12 cellular contexts compared by ENCODE assay signal in the genomic region with DNA sequence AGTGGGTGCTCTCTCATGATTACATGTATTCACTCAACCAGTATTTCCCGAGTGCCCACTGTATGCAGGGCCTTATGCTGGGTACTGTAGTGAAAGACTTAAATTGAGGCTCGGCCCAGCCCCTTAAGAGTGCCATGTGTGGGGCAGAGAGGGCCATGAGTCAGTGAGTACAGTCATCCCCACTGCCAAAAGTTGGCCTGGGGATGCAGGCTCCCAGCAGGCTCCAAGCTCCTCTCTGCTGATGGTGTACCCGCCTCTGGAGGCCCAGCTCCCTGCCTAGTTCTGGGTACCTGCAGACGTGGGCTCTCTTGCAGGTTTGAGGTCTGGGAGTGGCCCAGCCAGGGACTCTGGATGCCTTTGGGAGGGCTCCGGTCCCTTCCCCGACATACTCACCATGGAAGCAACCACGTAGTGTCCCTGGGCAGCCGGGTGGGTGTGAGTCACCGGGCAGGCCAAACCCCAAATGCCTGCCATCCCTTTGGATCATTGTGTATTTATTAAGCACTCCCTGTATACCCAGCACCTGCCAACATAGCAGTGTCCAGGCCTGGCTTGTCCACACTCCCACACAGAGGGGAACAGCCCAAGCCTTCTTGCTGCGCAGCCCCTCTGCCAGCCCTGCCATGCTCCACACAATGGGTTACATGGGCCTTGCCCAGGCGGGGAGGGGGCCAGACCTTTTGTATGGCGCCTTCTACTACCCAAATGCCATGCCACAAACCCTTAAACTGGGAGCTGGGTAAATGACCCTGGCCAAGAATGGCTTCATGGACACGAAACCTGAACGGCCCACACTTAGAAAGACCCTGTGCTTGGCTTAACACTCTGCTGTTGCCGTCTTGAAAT.
A peak's percentile ranks its signal among the peaks of the same experiment; 100 is the strongest.
DNase-seq lines count a peak whose midpoint lies in the region; TF ChIP-seq lines count a peak whose summit lies in the region.
"Had no signal": no experiment of that assay in that cellular context is flagged by ENCODE, and none has a peak within 500 bp of the region (broad histone marks: within the 10 kb centered on the region; RNA-seq: fewer than 3 reads in every experiment).

No MANE protein-coding gene starts in this region.

- H3K27ac ChIP-seq in SJSA1, result no peak overlapping the region
- H3K27ac ChIP-seq in fibroblast of lung (ENCODE audit: insufficient read depth, low read length), result no peak overlapping the region
- no peak overlapping the region for H3K27ac ChIP-seq in WERI-Rb-1
- H3K27ac ChIP-seq: upper lobe of left lung had no signal

- H3K4me1 ChIP-seq in SJSA1 (replicated peaks) (peaks cover 40% of the 10 kb centered on the region), fibroblast of lung (ENCODE audit: control insufficient read depth, extremely low read depth, insufficient read depth, low read length) (peaks cover 13% of the 10 kb centered on the region)

- H3K36me3 ChIP-seq in SJSA1, result no peaks in the 10 kb centered on the region
- no peaks in the 10 kb centered on the region for H3K36me3 ChIP-seq in fibroblast of lung (ENCODE audit: control insufficient read depth, insufficient read depth, low read length)
- H3K36me3 ChIP-seq in WERI-Rb-1, result no peaks in the 10 kb centered on the region
- H3K36me3 ChIP-seq: upper lobe of left lung had no signal

- H3K9me3 ChIP-seq in SJSA1 (replicated peaks) (no peaks in the 10 kb centered on the region), fibroblast of lung (ENCODE audit: control insufficient read depth, insufficient read depth, low read depth, low read length) (no peaks in the 10 kb centered on the region), WERI-Rb-1 (ENCODE audit: severe bottlenecking) (no peaks in the 10 kb centered on the region)
- H3K9me3 ChIP-seq: upper lobe of left lung had no signal

- H3K9ac ChIP-seq in fibroblast of lung (ENCODE audit: insufficient read depth, low read length), result no peak overlapping the region

- H4K20me1 ChIP-seq in fibroblast of lung (ENCODE audit: control insufficient read depth, extremely low read depth, insufficient read depth, low read length), result no peaks in the 10 kb centered on the region

- H3K4me3 ChIP-seq in SJSA1 (no peak overlapping the region), fibroblast of lung (replicated peaks in 1 of 4; ENCODE audit: control extremely low read depth in 1 of 4, insufficient read depth in 1 of 4, low read depth in 3 of 4, low read length in 4 of 4) (no peak overlapping the region), WERI-Rb-1 (ENCODE audit: low read depth, low read length) (no peak overlapping the region)
- H3K4me3 ChIP-seq: upper lobe of left lung had no signal

- no peak overlapping the region for H2AFZ ChIP-seq in fibroblast of lung (ENCODE audit: low read length)

- TF ChIP-seq CTCF in fibroblast of lung (conservative IDR thresholded peaks at IDR 0.05 in 1 of 2, IDR thresholded peaks at IDR 0.05 in 1 of 2; ENCODE audit: low read depth in 1 of 2, low read length in 2 of 2) (no peak), WERI-Rb-1 (IDR thresholded peaks at IDR 0.05; ENCODE audit: low read depth, low read length) (no peak)

- no peaks in the 10 kb centered on the region for H3K79me2 ChIP-seq in fibroblast of lung (ENCODE audit: control insufficient read depth, insufficient read depth, low read length)

- peak; percentile 20 for DNase-seq in activated CD4-positive, alpha-beta T cell treated with anti-CD3 and anti-CD28 coated beads for 48 hours
- DNase-seq in activated CD4-positive, alpha-beta T cell treated with anti-CD3 and anti-CD28 coated beads, Interleukin-2, amount 50 U/mL, for 4 hours, result no peak
- DNase-seq in SJSA1 (ENCODE audit: low read depth in 1 of 2, low spot score in 2 of 2) (peak; percentile 58 to 61), fibroblast of lung (ENCODE audit: low read depth in 2 of 2) (peak; percentile 59 to 77), stromal cell of bone marrow (ENCODE audit: low read depth) (peak; percentile 60), WERI-Rb-1 (no peak), NCI-H2107 (lab: John Stamatoyannopoulos, UW) (no peak), COLO829 (ENCODE audit: low spot score) (no peak)
- DNase-seq: cerebellar nuclear complex, NCI-H2029 treated with DMSO at 0.1 percent for 48 hours, SIG-M5 had no signal

- H3K4me2 ChIP-seq in fibroblast of lung (ENCODE audit: extremely low read depth, insufficient read depth, low read length), result no peak overlapping the region

- H3K27me3 ChIP-seq in SJSA1 (replicated peaks) (no peaks in the 10 kb centered on the region), fibroblast of lung (ENCODE audit: control insufficient read depth, insufficient read depth, low read length) (no peaks in the 10 kb centered on the region), WERI-Rb-1 (ENCODE audit: insufficient read depth, low read depth, severe bottlenecking) (no peaks in the 10 kb centered on the region)
- H3K27me3 ChIP-seq: upper lobe of left lung had no signal

Comparison
In these comparisons a context has a peak if more than half of its experiments do, and no peak if none do; other contexts are left out.
1. DNase-seq: peak in activated CD4-positive, alpha-beta T cell treated with anti-CD3 and anti-CD28 coated beads for 48 hours (single experiment), SJSA1 (2 of 2), fibroblast of lung (2 of 2) and stromal cell of bone marrow (single experiment); none in activated CD4-positive, alpha-beta T cell treated with anti-CD3 and anti-CD28 coated beads, Interleukin-2, amount 50 U/mL, for 4 hours (0 of 2), WERI-Rb-1 (single experiment), NCI-H2107 (single experiment) and COLO829 (single experiment).